ENCODE assay signal across 24 cellular contexts in genomic region chr10:5647507-5648240, GRCh38. TPM values are rescaled to one million over a fixed set of nuclear protein-coding genes. Genes with fewer than 3 reads are reported as not detected.
A peak's percentile ranks its signal among the peaks of the same experiment; 100 is the strongest.
DNase-seq lines count a peak whose midpoint lies in the region; ATAC-seq, FAIRE-seq and TF ChIP-seq lines count a peak whose summit lies in the region.
"Had no signal": no experiment of that assay in that cellular context is flagged by ENCODE, and none has a peak within 500 bp of the region (broad histone marks: within the 10 kb centered on the region; RNA-seq: fewer than 3 reads in every experiment).

No MANE protein-coding gene starts in this region.

- TF ChIP-seq RAD21 in HepG2 (CRISPR knock-in tag; IDR thresholded peaks at IDR 0.05): no peak

- H3K36me3 ChIP-seq in right lobe of liver: peaks cover 0 to 6% (median 2%) of the 10 kb centered on the region in 4 donors
- peaks cover 1 to 9% of the 10 kb centered on the region in 2 experiments; a peak in 2 of 5 replicates for H3K36me3 ChIP-seq in HepG2 (replicated peaks in 1 of 2; ENCODE audit: control insufficient read depth in 1 of 2, insufficient read depth in 2 of 2, low read length in 2 of 2)
- peaks cover 6 to 36% of the 10 kb centered on the region in 2 donors for H3K36me3 ChIP-seq in kidney (ENCODE audit: control insufficient read depth in 1 of 2, insufficient read depth in 2 of 2, low read length in 2 of 2)
- H3K36me3 ChIP-seq in stomach: peaks cover 23 to 64% (median 52%) of the 10 kb centered on the region in 4 donors

- TF ChIP-seq CTCF in right lobe of liver (IDR thresholded peaks at IDR 0.05): no peak
- TF ChIP-seq CTCF in HepG2 (CRISPR knock-in tag; IDR thresholded peaks at IDR 0.05): no peak
- TF ChIP-seq CTCF in kidney (IDR thresholded peaks at IDR 0.05; ENCODE audit: borderline replicate concordance, extremely low read depth, insufficient read depth): no peak
- TF ChIP-seq CTCF in stomach (IDR thresholded peaks at IDR 0.05): no peak

- no peaks in the 10 kb centered on the region for H3K79me2 ChIP-seq in HepG2 (ENCODE audit: insufficient read depth, low read length)

- intact Hi-C loops in right lobe of liver (cut with DNase I): no loop called here
- intact Hi-C loops in HepG2 (cut with micrococcal nuclease; ENCODE audit: unreplicated experiment): no loop called here
- intact Hi-C loops in kidney (cut with DNase I): no loop called here
- intact Hi-C loops in stomach (cut with DNase I; ENCODE audit: low total_unique reads): no loop called here
- intact Hi-C loops in posterior cingulate gyrus (cut with DNase I): no loop called here

- 31% methylated on average over 8 of the region's 11 CpGs for WGBS in right lobe of liver (ENCODE audit: insufficient coverage, low coverage, low lambda C conversion rate, missing lambda C conversion rate)
- 92% methylated on average over 9 of the region's 11 CpGs for WGBS in HepG2 (ENCODE audit: low lambda C conversion rate)
- WGBS in stomach, 5 donors: 72 to 78% (median 77%) methylated on average over 10 to 11 of the region's 11 CpGs

- in situ Hi-C loops in HepG2 (cut with HindIII; ENCODE audit: extremely low pct_ligation_motif_present, low pct_unique_long_range_greater_than_20kb): no loop called here

- no peak overlapping the region for H3K9ac ChIP-seq in HepG2 (ENCODE audit: insufficient read depth, low read depth, low read length)
- no peak overlapping the region for H3K9ac ChIP-seq in kidney (ENCODE audit: low read length in 2 of 2)
- H3K9ac ChIP-seq: GM23248 had no signal

- H3K27ac ChIP-seq in right lobe of liver (peak overlapping the region in 2 of 3 donors; percentile 68 to 84), HepG2 (ENCODE audit: extremely low read length, insufficient read depth, low read length) (no peak overlapping the region), kidney (ENCODE audit: low read depth in 2 of 2, low read length in 2 of 2) (peak overlapping the region in 1 of 2 donors; percentile 2), stomach (peak overlapping the region in 4 of 5 donors; percentile 29 to 70 (median 66))
- H3K27ac ChIP-seq: GM23248, PC-9, thoracic aorta had no signal

- DNase-seq in DMS53 (lab: John Stamatoyannopoulos, UW) (peak; percentile 53), DMS53 treated with DMSO at 0.1 percent for 48 hours (lab: John Stamatoyannopoulos, UW; ENCODE audit: unreplicated experiment) (no peak), right lobe of liver (no peak), HepG2 (ENCODE audit: low spot score) (no peak), kidney (peak; percentile 12), stomach (no peak), posterior cingulate gyrus (no peak)
- DNase-seq: 8988T; activated CD4-positive, alpha-beta T cell treated with anti-CD3 and anti-CD28 coated beads for 1 hour; activated naive CD4-positive, alpha-beta T cell treated with Interleukin-2 at 50 U/mL for 16 hours; GM23248; NCI-H1930; NCI-H524 treated with DMSO at 0.1 percent for 48 hours; NK-92 treated with Interleukin-12 subunit alpha and Interleukin-12 subunit beta, amount 100 ng/mL, for 24 hours; PC-9; stimulated activated naive CD4-positive, alpha-beta T cell treated with Interleukin-2 at 50 U/mL for 16 hours had no signal

- BruUV-seq in HepG2 (replicated peaks; lab: Mats Ljungman, UMichigan): no TSS peak

- TF ChIP-seq POLR2A in right lobe of liver (IDR thresholded peaks at IDR 0.05) (no peak), HepG2 (IDR thresholded peaks at IDR 0.05; ENCODE audit: insufficient read depth in 1 of 2, low read depth in 2 of 2, low read length in 2 of 2) (no peak), stomach (IDR thresholded peaks at IDR 0.05) (no peak)

- H3K4me3 ChIP-seq in right lobe of liver: no peak overlapping the region
- H3K4me3 ChIP-seq in HepG2 (replicated peaks in 1 of 3; ENCODE audit: insufficient read depth in 1 of 3, low read depth in 2 of 3, low read length in 3 of 3): no peak overlapping the region
- no peak overlapping the region for H3K4me3 ChIP-seq in kidney (ENCODE audit: low read length in 2 of 2)
- H3K4me3 ChIP-seq in stomach: no peak overlapping the region
- H3K4me3 ChIP-seq: GM23248, PC-9, skin epidermis, thoracic aorta had no signal

- CTCF ChIA-PET in HepG2 (lab: Yijun Ruan, JAX; ENCODE audit: low intra/inter-chr PET ratio, low total read pairs): no interaction called here

- POLR2A ChIA-PET in HepG2 (lab: Yijun Ruan, JAX): no interaction called here

- TF ChIP-seq EP300 in HepG2 (IDR thresholded peaks at IDR 0.05; ENCODE audit: low read depth in 2 of 2, low read length in 2 of 2) (no peak), HepG2 (CRISPR knock-in tag; IDR thresholded peaks at IDR 0.05; ENCODE audit: borderline replicate concordance) (no peak), stomach (IDR thresholded peaks at IDR 0.05) (no peak)

- peaks cover 1 to 52% (median 23%) of the 10 kb centered on the region in 4 donors for H3K4me1 ChIP-seq in right lobe of liver
- H3K4me1 ChIP-seq in HepG2 (ENCODE audit: insufficient read depth, low read length): peaks cover 32% of the 10 kb centered on the region
- peaks cover 8 to 24% of the 10 kb centered on the region in 2 donors for H3K4me1 ChIP-seq in kidney (ENCODE audit: control insufficient read depth in 1 of 2, insufficient read depth in 1 of 2, low read depth in 1 of 2, low read length in 2 of 2)
- peaks cover 8 to 49% (median 36%) of the 10 kb centered on the region in 4 donors for H3K4me1 ChIP-seq in stomach

- no peak for ATAC-seq in right lobe of liver
- ATAC-seq in HepG2: no peak
- ATAC-seq in activated CD4-positive, CD25-positive, alpha-beta regulatory T cell treated with anti-CD3 and anti-CD28 coated beads, Interleukin-2, amount 50 U/mL, for 24 hours: no peak
- ATAC-seq: SK-N-SH treated with all-trans-retinoic acid at 6 μM for 48 hours had no signal

- H2AFZ ChIP-seq in HepG2 (ENCODE audit: low read length): no peak overlapping the region
- H2AFZ ChIP-seq: GM23248, PC-9 had no signal

- FAIRE-seq in HepG2 (lab: Jason Lieb, UNC): no peak
- FAIRE-seq in kidney (lab: Jason Lieb, UNC): no peak
- FAIRE-seq: endothelial cell of umbilical vein, frontal cortex, TTC549, urothelium cell line had no signal

- no peaks in the 10 kb centered on the region for H4K20me1 ChIP-seq in HepG2 (ENCODE audit: insufficient read depth, low read length)

- H3K9me3 ChIP-seq in right lobe of liver (no peaks in the 10 kb centered on the region), HepG2 (ENCODE audit: low read length) (no peaks in the 10 kb centered on the region), kidney (ENCODE audit: control insufficient read depth in 1 of 2, low read length in 2 of 2) (no peaks in the 10 kb centered on the region), stomach (no peaks in the 10 kb centered on the region)
- H3K9me3 ChIP-seq: thoracic aorta had no signal

- H3K27me3 ChIP-seq in right lobe of liver: no peaks in the 10 kb centered on the region
- H3K27me3 ChIP-seq in HepG2 (ENCODE audit: control insufficient read depth in 1 of 2, insufficient read depth in 2 of 2, low read length in 2 of 2): no peaks in the 10 kb centered on the region
- no peaks in the 10 kb centered on the region for H3K27me3 ChIP-seq in stomach

- H3K4me2 ChIP-seq in HepG2 (ENCODE audit: low read depth, low read length): no peak overlapping the region
- H3K4me2 ChIP-seq: PC-9 had no signal

RNA-seq across cellular contexts. Expression of gene ASB13, which starts 18.7 kb away (rescaled TPM):
- total RNA-seq in right lobe of liver: 100 to 1,000 TPM in 1 of 6 experiments, 10 to 100 TPM in 5; 19.7 to 117 (median 64.7) TPM
- total RNA-seq in HepG2 (2016; rRNA removed; fragmentation: Illumina TruSeq; extraction: Trizol): 15.4 and 17.5 TPM in 2 replicates
- 3.3 and 4.7 TPM in 2 replicates for total RNA-seq in HepG2 (2016; cell fraction: cytosol; rRNA removed; fragmentation: Illumina TruSeq; extraction: Trizol; ENCODE audit: low read depth)
- 15.6 and 18.5 TPM in 2 replicates for total RNA-seq in HepG2 (2016; cell fraction: insoluble cytoplasmic fraction; rRNA removed; fragmentation: Illumina TruSeq; extraction: Trizol)
- 14.1 and 16.1 TPM in 2 replicates for total RNA-seq in HepG2 (2016; cell fraction: membrane; rRNA removed; fragmentation: Illumina TruSeq; extraction: Trizol)
- total RNA-seq in HepG2 (2016; cell fraction: nucleus; rRNA removed; fragmentation: Illumina TruSeq; extraction: Trizol): 7.1 and 7.5 TPM in 2 replicates
- polyA plus RNA-seq in HepG2 (2011; rRNA removed): 9.3 and 12.7 TPM in 2 replicates
- polyA plus RNA-seq in HepG2 (2011; cell fraction: cytosol; rRNA removed): 12.4 and 12.5 TPM in 2 replicates
- polyA plus RNA-seq in HepG2 (2011; cell fraction: nucleus; rRNA removed): 7.4 and 9.5 TPM in 2 replicates
- polyA plus RNA-seq in HepG2 (2012): 12.8 and 15.5 TPM in 2 replicates
- 4.6 and 4.7 TPM in 2 replicates for polyA plus RNA-seq in HepG2 (2016; cell fraction: cytosol; fragmentation: Illumina TruSeq; extraction: Trizol; ENCODE audit: low read depth)
- 12.6 and 16.4 TPM in 2 replicates for polyA plus RNA-seq in HepG2 (2016; cell fraction: insoluble cytoplasmic fraction; fragmentation: Illumina TruSeq; extraction: Trizol; ENCODE audit: low read depth)
- polyA plus RNA-seq in HepG2 (2016; cell fraction: membrane; fragmentation: Illumina TruSeq; extraction: Trizol; ENCODE audit: low read depth): 10.4 and 12.4 TPM in 2 replicates
- polyA plus RNA-seq in HepG2 (2016; cell fraction: nucleus; fragmentation: Illumina TruSeq; extraction: Trizol; ENCODE audit: insufficient read depth, low read depth): 12.4 and 14.5 TPM in 2 replicates
- polyA minus RNA-seq in HepG2 (2011; rRNA and poly(A)+ RNA removed; ENCODE audit: low replicate concordance): 31.7 and 36.4 TPM in 2 replicates
- 10.6 and 14.5 TPM in 2 replicates for polyA minus RNA-seq in HepG2 (2011; cell fraction: cytosol; rRNA and poly(A)+ RNA removed)
- 5.5 and 7.7 TPM in 2 replicates for polyA minus RNA-seq in HepG2 (2011; cell fraction: nucleus; rRNA and poly(A)+ RNA removed)
- total RNA-seq in kidney: 47.7 TPM
- 95.1 TPM for polyA plus RNA-seq in kidney (ENCODE audit: insufficient read depth, low read depth, low replicate concordance)
- total RNA-seq in stomach: 10 to 100 TPM in 4 of 5 donors, under 1 TPM in 1; 0.89 to 15.6 (median 14.1) TPM
- 10 to 100 TPM; 21.2 to 27.5 (median 25.1) TPM for polyA plus RNA-seq in stomach

RNA-seq across cellular contexts. Expression of gene TASOR2, which starts 37.0 kb away (rescaled TPM):
- 10 to 100 TPM; 19.7 to 53.4 (median 29.6) TPM for total RNA-seq in right lobe of liver
- 55.3 and 58.9 TPM in 2 replicates for total RNA-seq in HepG2 (2016; rRNA removed; fragmentation: Illumina TruSeq; extraction: Trizol)
- total RNA-seq in HepG2 (2016; cell fraction: cytosol; rRNA removed; fragmentation: Illumina TruSeq; extraction: Trizol; ENCODE audit: low read depth): 67.3 and 69.4 TPM in 2 replicates
- total RNA-seq in HepG2 (2016; cell fraction: insoluble cytoplasmic fraction; rRNA removed; fragmentation: Illumina TruSeq; extraction: Trizol): 51.2 and 60.5 TPM in 2 replicates
- 44.6 and 47.7 TPM in 2 replicates for total RNA-seq in HepG2 (2016; cell fraction: membrane; rRNA removed; fragmentation: Illumina TruSeq; extraction: Trizol)
- total RNA-seq in HepG2 (2016; cell fraction: nucleus; rRNA removed; fragmentation: Illumina TruSeq; extraction: Trizol): 95.9 and 108 TPM in 2 replicates
- 22.8 and 24.2 TPM in 2 replicates for polyA plus RNA-seq in HepG2 (2011; rRNA removed)
- polyA plus RNA-seq in HepG2 (2011; cell fraction: cytosol; rRNA removed): 8.9 and 13.1 TPM in 2 replicates
- 30.2 and 31.2 TPM in 2 replicates for polyA plus RNA-seq in HepG2 (2011; cell fraction: nucleus; rRNA removed)
- 23.3 and 26.9 TPM in 2 replicates for polyA plus RNA-seq in HepG2 (2012)
- 0.58 and 1.1 TPM in 2 replicates for polyA plus RNA-seq in HepG2 (2016; cell fraction: cytosol; fragmentation: Illumina TruSeq; extraction: Trizol; ENCODE audit: low read depth)
- polyA plus RNA-seq in HepG2 (2016; cell fraction: insoluble cytoplasmic fraction; fragmentation: Illumina TruSeq; extraction: Trizol; ENCODE audit: low read depth): 26.8 and 27.2 TPM in 2 replicates
- polyA plus RNA-seq in HepG2 (2016; cell fraction: membrane; fragmentation: Illumina TruSeq; extraction: Trizol; ENCODE audit: low read depth): 2.9 and 4.0 TPM in 2 replicates
- polyA plus RNA-seq in HepG2 (2016; cell fraction: nucleus; fragmentation: Illumina TruSeq; extraction: Trizol; ENCODE audit: insufficient read depth, low read depth): 68.3 and 79.1 TPM in 2 replicates
- 27.6 and 45.1 TPM in 2 replicates for polyA minus RNA-seq in HepG2 (2011; rRNA and poly(A)+ RNA removed; ENCODE audit: low replicate concordance)
- polyA minus RNA-seq in HepG2 (2011; cell fraction: cytosol; rRNA and poly(A)+ RNA removed): 30.7 and 32.8 TPM in 2 replicates
- 132 and 137 TPM in 2 replicates for polyA minus RNA-seq in HepG2 (2011; cell fraction: nucleus; rRNA and poly(A)+ RNA removed)
- total RNA-seq in kidney: 58.8 TPM
- polyA plus RNA-seq in kidney (ENCODE audit: insufficient read depth, low read depth, low replicate concordance): 3.9 TPM
- 100 to 1,000 TPM in 2 of 5 donors, 10 to 100 TPM in 3; 14.5 to 362 (median 88.4) TPM for total RNA-seq in stomach
- 1 to 10 TPM; 6.0 to 8.2 (median 6.0) TPM for polyA plus RNA-seq in stomach

Comparison
In these comparisons a context has a peak if more than half of its experiments do, and no peak if none do; other contexts are left out.
1. DNase-seq: peak in DMS53 (single experiment) and kidney (single experiment); none in DMS53 treated with DMSO at 0.1 percent for 48 hours (single experiment), right lobe of liver (0 of 3), HepG2 (single experiment), stomach (single experiment) and posterior cingulate gyrus (0 of 10).